13 cellular contexts compared by ENCODE assay signal in genomic region chr7:150971242-150972048, GRCh38. TPM values are rescaled to one million over a fixed set of nuclear protein-coding genes. Genes with fewer than 3 reads are reported as not detected.
DNase-seq lines count a peak whose midpoint lies in the region; ATAC-seq, FAIRE-seq and TF ChIP-seq lines count a peak whose summit lies in the region.
"Had no signal": no experiment of that assay in that cellular context is flagged by ENCODE, and none has a peak within 500 bp of the region (broad histone marks: within the 10 kb centered on the region; RNA-seq: fewer than 3 reads in every experiment).

No MANE protein-coding gene starts in this region.

- H3K27ac ChIP-seq in body of pancreas: peak overlapping the region in 1 of 4 donors; percentile 36
- H3K27ac ChIP-seq in mesenchymal stem cell (ENCODE audit: low read length, poor library complexity, severe bottlenecking): no peak overlapping the region
- H3K27ac ChIP-seq in testis: peak overlapping the region; percentile 64 to 68
- no peak overlapping the region for H3K27ac ChIP-seq in naive thymus-derived CD4-positive, alpha-beta T cell (ENCODE audit: low read depth, low read length)
- H3K27ac ChIP-seq: HL-60, lower lobe of right lung had no signal

- no peak overlapping the region for H3K4me2 ChIP-seq in mesenchymal stem cell (ENCODE audit: low read length, poor library complexity, severe bottlenecking)

- H3K4me1 ChIP-seq in body of pancreas (peaks cover 15% of the 10 kb centered on the region), mesenchymal stem cell (ENCODE audit: control insufficient read depth, insufficient read depth, low read depth, low read length) (peaks cover 9% of the 10 kb centered on the region), testis (peaks cover 82% of the 10 kb centered on the region)
- H3K4me1 ChIP-seq in naive thymus-derived CD4-positive, alpha-beta T cell (ENCODE audit: control insufficient read depth in 2 of 2, insufficient read depth in 2 of 2, low read length in 2 of 2): peaks cover 12 to 36% of the 10 kb centered on the region in 2 donors

- no peak for ATAC-seq in body of pancreas
- no peak for ATAC-seq in naive thymus-derived CD4-positive, alpha-beta T cell
- ATAC-seq: PC-3 had no signal

- H2BK120ac ChIP-seq in mesenchymal stem cell (ENCODE audit: low read depth, low read length): peak overlapping the region; percentile 64

- no peak overlapping the region for H4K8ac ChIP-seq in mesenchymal stem cell (ENCODE audit: low read length)

- DNase-seq in NCI-H748 (lab: John Stamatoyannopoulos, UW; ENCODE audit: unreplicated experiment): peak; percentile 79
- no peak for DNase-seq in NCI-H748 treated with DMSO at 0.1 percent for 48 hours (lab: John Stamatoyannopoulos, UW)
- DNase-seq in body of pancreas: peak; percentile 23 to 56 (median 48)
- DNase-seq in mesenchymal stem cell: no peak
- DNase-seq in testis: peak; percentile 83
- DNase-seq in GM12891 (ENCODE audit: insufficient read length, low spot score): no peak
- DNase-seq in HTR-8/SVneo (ENCODE audit: insufficient read length, low spot score): no peak
- DNase-seq in naive thymus-derived CD4-positive, alpha-beta T cell: no peak
- DNase-seq: lower lobe of right lung, PC-3 had no signal

- H3K23ac ChIP-seq in mesenchymal stem cell (ENCODE audit: low read length in 2 of 2): peak overlapping the region in 1 of 2 experiments; percentile 9

- no peaks in the 10 kb centered on the region for H3K36me3 ChIP-seq in body of pancreas (replicated peaks in 1 of 2; ENCODE audit: insufficient read depth in 1 of 2, low read depth in 2 of 2)
- no peaks in the 10 kb centered on the region for H3K36me3 ChIP-seq in mesenchymal stem cell (ENCODE audit: control insufficient read depth in 1 of 2, insufficient read depth in 2 of 2, low read depth in 1 of 2, low read length in 2 of 2)
- no peaks in the 10 kb centered on the region for H3K36me3 ChIP-seq in testis (ENCODE audit: low read depth, missing control alignments)
- no peaks in the 10 kb centered on the region for H3K36me3 ChIP-seq in naive thymus-derived CD4-positive, alpha-beta T cell (ENCODE audit: control insufficient read depth in 2 of 3, insufficient read depth in 3 of 3, low read length in 3 of 3)
- H3K36me3 ChIP-seq: lower lobe of right lung had no signal

- H2BK5ac ChIP-seq in mesenchymal stem cell (ENCODE audit: low read depth, low read length, poor library complexity, severe bottlenecking): no peak overlapping the region

- no peak for FAIRE-seq in GM12891 (lab: Jason Lieb, UNC)
- no peak for FAIRE-seq in HTR-8/SVneo (lab: Jason Lieb, UNC)

- POLR2A ChIA-PET in naive thymus-derived CD4-positive, alpha-beta T cell (lab: Charles Lee): interaction anchor here (1.0 to 1.1 kb wide), 2 partner anchors 8 to 47 kb away, joined by 3 to 4 read pairs; no protein-coding TSS in a partner anchor

- TF ChIP-seq POLR2A in body of pancreas (IDR thresholded peaks at IDR 0.05) (no peak), testis (IDR thresholded peaks at IDR 0.05) (no peak), GM12891 (IDR thresholded peaks at IDR 0.05; ENCODE audit: low read depth, low read length) (no peak)

- intact Hi-C loops in body of pancreas (cut with DNase I): no loop called here
- intact Hi-C loops in testis (cut with DNase I; ENCODE audit: low total_unique reads): no loop called here
- intact Hi-C loops in naive thymus-derived CD4-positive, alpha-beta T cell (cut with micrococcal nuclease): loop anchor here in 1 of 2 donors (5.0 to 10.0 kb wide), 2 partner anchors 307 to 604 kb away; partner anchors contain the start of gene REPIN1

- CTCF ChIA-PET in naive thymus-derived CD4-positive, alpha-beta T cell (lab: Charles Lee): interaction anchor here (0.6 to 1.1 kb wide), 5 partner anchors 9 to 47 kb away, joined by 3 to 4 read pairs (median 3); no protein-coding TSS in a partner anchor

- H3K4me3 Mint-ChIP-seq in naive thymus-derived CD4-positive, alpha-beta T cell: peak overlapping the region in 3 of 10 donors; percentile 4 to 74 (median 56)

- 55 to 78% methylated on average over 10 to 16 of the region's 17 CpGs for WGBS in body of pancreas, 2 donors
- WGBS in mesenchymal stem cell: 52% methylated on average over 14 of the region's 17 CpGs
- WGBS in testis, 2 donors: 27 to 48% methylated on average over 14 to 17 of the region's 17 CpGs

- H3K27me3 ChIP-seq in body of pancreas (peaks cover 0 to 7% of the 10 kb centered on the region in 2 donors), mesenchymal stem cell (ENCODE audit: control insufficient read depth in 1 of 2, insufficient read depth in 1 of 2, low read length in 2 of 2) (peaks cover 84 to 97% of the 10 kb centered on the region in 2 experiments), testis (no peaks in the 10 kb centered on the region)
- peaks cover 0 to 3% of the 10 kb centered on the region in 2 donors for H3K27me3 ChIP-seq in naive thymus-derived CD4-positive, alpha-beta T cell (ENCODE audit: control insufficient read depth in 2 of 2, insufficient read depth in 2 of 2, low read length in 2 of 2)

- peak overlapping the region in 1 of 2 experiments; percentile 68 for H3K14ac ChIP-seq in mesenchymal stem cell (ENCODE audit: low read length in 2 of 2)

- H2BK12ac ChIP-seq in mesenchymal stem cell (ENCODE audit: low read length in 2 of 2): peak overlapping the region in 1 of 2 experiments; percentile 24

- no peak overlapping the region for H3K4me3 ChIP-seq in body of pancreas
- H3K4me3 ChIP-seq in mesenchymal stem cell (ENCODE audit: insufficient read depth in 1 of 2, low read depth in 1 of 2, low read length in 2 of 2): no peak overlapping the region
- no peak overlapping the region for H3K4me3 ChIP-seq in testis
- no peak overlapping the region for H3K4me3 ChIP-seq in naive thymus-derived CD4-positive, alpha-beta T cell (ENCODE audit: low read length)
- H3K4me3 ChIP-seq: lower lobe of right lung had no signal

- no peak overlapping the region for H2BK15ac ChIP-seq in mesenchymal stem cell (ENCODE audit: low read depth, poor library complexity, severe bottlenecking)

- peaks cover 0 to 21% (median 8%) of the 10 kb centered on the region in 5 donors for H3K27me3 Mint-ChIP-seq in naive thymus-derived CD4-positive, alpha-beta T cell

- H3K79me1 ChIP-seq in mesenchymal stem cell (replicated peaks; ENCODE audit: low read length, poor library complexity, severe bottlenecking): no peaks in the 10 kb centered on the region

- no peak overlapping the region for H3K9ac ChIP-seq in mesenchymal stem cell (ENCODE audit: low read length)

- H3K18ac ChIP-seq in mesenchymal stem cell (ENCODE audit: low read depth in 1 of 2, low read length in 2 of 2): peak overlapping the region; percentile 24 to 71

- no peak overlapping the region for H4K91ac ChIP-seq in mesenchymal stem cell (ENCODE audit: low read length)

- no peaks in the 10 kb centered on the region for H3K9me3 ChIP-seq in body of pancreas
- H3K9me3 ChIP-seq in mesenchymal stem cell (ENCODE audit: control insufficient read depth, low read length): no peaks in the 10 kb centered on the region
- no peaks in the 10 kb centered on the region for H3K9me3 ChIP-seq in testis
- H3K9me3 ChIP-seq in naive thymus-derived CD4-positive, alpha-beta T cell (ENCODE audit: control insufficient read depth in 2 of 3, low read length in 3 of 3): no peaks in the 10 kb centered on the region
- H3K9me3 ChIP-seq: lower lobe of right lung had no signal

- peak overlapping the region in 3 of 9 donors; percentile 57 to 85 (median 66) for H3K27ac Mint-ChIP-seq in naive thymus-derived CD4-positive, alpha-beta T cell

- H3K4ac ChIP-seq in mesenchymal stem cell (ENCODE audit: low read depth in 1 of 2, low read length in 2 of 2): no peak overlapping the region

- no peaks in the 10 kb centered on the region for H3K36me3 Mint-ChIP-seq in naive thymus-derived CD4-positive, alpha-beta T cell

- no peak overlapping the region for H2AFZ ChIP-seq in mesenchymal stem cell (ENCODE audit: low read depth, low read length)

- H3K4me1 Mint-ChIP-seq in naive thymus-derived CD4-positive, alpha-beta T cell: peaks cover 22 to 63% (median 56%) of the 10 kb centered on the region in 7 donors

- TF ChIP-seq CTCF in body of pancreas (IDR thresholded peaks at IDR 0.05) (no peak), testis (IDR thresholded peaks at IDR 0.05) (no peak)

- H2AK5ac ChIP-seq in mesenchymal stem cell (ENCODE audit: low read length, severe bottlenecking): no peak overlapping the region

- H3K9me3 Mint-ChIP-seq in naive thymus-derived CD4-positive, alpha-beta T cell: no peaks in the 10 kb centered on the region

TF ChIP-seq in GM12891, 5 proteins besides CTCF, POLR2A, EP300 and RAD21 (continues in another document):
- TF ChIP-seq SPI1 (IDR thresholded peaks at IDR 0.05; ENCODE audit: low read depth, low read length): no peak

RNA-seq across cellular contexts. Expression of gene KCNH2, which starts 6.7 kb away (rescaled TPM):
- total RNA-seq in body of pancreas (1 to 10 TPM; 3.6 to 5.3 TPM), testis (100 to 1,000 TPM; 230 to 247 TPM)
- polyA plus RNA-seq in mesenchymal stem cell (2013, experiment 1 of 2): 0.87 TPM
- polyA plus RNA-seq in mesenchymal stem cell (2013, experiment 2 of 2): 0.92 TPM
- polyA plus RNA-seq in testis (ENCODE audit: insufficient read depth, low read depth, low replicate concordance): 82.5 TPM
- polyA plus RNA-seq in GM12891 (2012; ENCODE audit: low read depth, missing spikeins): 0.09 TPM
- 1 to 10 TPM in 4 of 5 experiments, under 1 TPM in 1; 0.56 to 4.9 (median 3.2) TPM for total RNA-seq in naive thymus-derived CD4-positive, alpha-beta T cell
- polyA plus RNA-seq in naive thymus-derived CD4-positive, alpha-beta T cell: 1 to 10 TPM; 3.0 to 5.2 TPM
- total RNA-seq: dermis microvascular lymphatic vessel endothelial cell had no signal

RNA-seq across cellular contexts. Expression of gene NOS3, which starts 19.4 kb away (rescaled TPM):
- total RNA-seq in body of pancreas (1 to 10 TPM; 4.9 to 7.6 TPM), testis (10 to 100 TPM; 25.0 to 36.6 TPM)
- 4.7 TPM for polyA plus RNA-seq in mesenchymal stem cell (2013, experiment 1 of 2)
- 3.5 TPM for polyA plus RNA-seq in mesenchymal stem cell (2013, experiment 2 of 2)
- 19.5 TPM for polyA plus RNA-seq in testis (ENCODE audit: insufficient read depth, low read depth, low replicate concordance)
- 0.04 TPM for polyA plus RNA-seq in GM12891 (2012; ENCODE audit: low read depth, missing spikeins)
- 10 to 100 TPM in 1 of 5 experiments, 1 to 10 TPM in 4; 2.8 to 19.1 (median 7.9) TPM for total RNA-seq in naive thymus-derived CD4-positive, alpha-beta T cell
- polyA plus RNA-seq in naive thymus-derived CD4-positive, alpha-beta T cell: 10 to 100 TPM in 1 of 2 donors, 1 to 10 TPM in 1; 4.6 to 12.7 TPM

RNA-seq across cellular contexts. Expression of gene ATG9B, which starts 52.8 kb away (rescaled TPM):
- not detected for total RNA-seq in body of pancreas
- 0.28 TPM for polyA plus RNA-seq in mesenchymal stem cell (2013, experiment 1 of 2)
- polyA plus RNA-seq in mesenchymal stem cell (2013, experiment 2 of 2): 0.71 TPM
- total RNA-seq in testis: 10 to 100 TPM; 14.9 to 29.7 TPM
- polyA plus RNA-seq in testis (ENCODE audit: insufficient read depth, low read depth, low replicate concordance): 24.8 TPM
- polyA plus RNA-seq in GM12891 (2012; ENCODE audit: low read depth, missing spikeins): 0.71 TPM
- total RNA-seq in naive thymus-derived CD4-positive, alpha-beta T cell: 10 to 100 TPM; 11.3 to 46.6 (median 20.9) TPM
- polyA plus RNA-seq in naive thymus-derived CD4-positive, alpha-beta T cell: 10 to 100 TPM; 27.0 to 49.4 TPM
- total RNA-seq: urinary bladder had no signal

RNA-seq across cellular contexts. Expression of gene ABCB8, which starts 56.8 kb away (rescaled TPM):
- total RNA-seq in body of pancreas (10 to 100 TPM in 1 of 2 donors, 1 to 10 TPM in 1; 8.8 to 39.6 TPM), testis (10 to 100 TPM; 59.6 to 76.8 TPM)
- 17.2 TPM for polyA plus RNA-seq in mesenchymal stem cell (2013, experiment 1 of 2)
- polyA plus RNA-seq in mesenchymal stem cell (2013, experiment 2 of 2): 16.1 TPM
- 34.9 TPM for polyA plus RNA-seq in testis (ENCODE audit: insufficient read depth, low read depth, low replicate concordance)
- polyA plus RNA-seq in GM12891 (2012; ENCODE audit: low read depth, missing spikeins): 10.9 TPM
- 10 to 100 TPM; 59.7 to 88.0 (median 76.6) TPM for total RNA-seq in naive thymus-derived CD4-positive, alpha-beta T cell
- 10 to 100 TPM; 13.8 to 18.6 TPM for polyA plus RNA-seq in naive thymus-derived CD4-positive, alpha-beta T cell

Comparison
In these comparisons a context has a peak if more than half of its experiments do, and no peak if none do; other contexts are left out.
1. DNase-seq: peak in NCI-H748 (single experiment), body of pancreas (4 of 4) and testis (single experiment); none in NCI-H748 treated with DMSO at 0.1 percent for 48 hours (single experiment), mesenchymal stem cell (single experiment), GM12891 (single experiment), HTR-8/SVneo (single experiment) and naive thymus-derived CD4-positive, alpha-beta T cell (0 of 9).
2. H3K27ac ChIP-seq: peak in testis (2 of 2); none in mesenchymal stem cell (single experiment) and naive thymus-derived CD4-positive, alpha-beta T cell (single experiment).
3. RNA of gene KCNH2, which starts 6.7 kb away (total RNA-seq): 230 to 247 TPM in testis; 3.6 to 5.3 TPM in body of pancreas and 0.56 to 4.9 TPM in naive thymus-derived CD4-positive, alpha-beta T cell; every median in the first group is over 10 times any median in the second.
4. RNA of gene ATG9B, which starts 52.8 kb away (total RNA-seq): 14.9 to 29.7 TPM in testis and 11.3 to 46.6 TPM in naive thymus-derived CD4-positive, alpha-beta T cell; not detected in body of pancreas; every median in the first group is over 10 times any median in the second.